Comparison of ENCODE assay signal across 26 cellular contexts in genomic region chr2:21411796-21412195, GRCh38.
"Had no signal": no experiment of that assay in that cellular context is flagged by ENCODE, and none has a peak within 500 bp of the region (broad histone marks: within the 10 kb centered on the region; RNA-seq: fewer than 3 reads in every experiment).

No MANE protein-coding gene starts in this region.

- H3K27me3 ChIP-seq: neural progenitor cell, neutrophil, right atrium auricular region, right lobe of liver, tibial nerve, vagina had no signal

- H3K79me2 ChIP-seq: parathyroid adenoma had no signal

- H3K9me3 ChIP-seq: left ventricle myocardium inferior, mucosa of descending colon, neutrophil, right atrium auricular region, right lobe of liver, tibial nerve, vagina had no signal

- H3K4me2 ChIP-seq: neural progenitor cell, smooth muscle cell had no signal

- H3K36me3 ChIP-seq: left ventricle myocardium inferior, neural progenitor cell, neutrophil, right atrium auricular region, right lobe of liver, tibial nerve, vagina had no signal

- ATAC-seq: left cardiac atrium; mucosa of descending colon; naive thymus-derived CD4-positive, alpha-beta T cell; natural killer cell treated with Interleukin-12 subunit alpha and Interleukin-12 subunit beta and Interleukin-15 and Interleukin-18, amount 100 ng/mL, for 72 hours; stimulated activated memory B cell treated with anti-CD40 and anti-IgM and Interleukin-4, amounts not matched to agents 10 μg/mL and 1 μg/mL and 100 μg/mL, for 72 hours; stimulated activated naive CD8-positive, alpha-beta T cell treated with anti-CD3 and anti-CD28 coated beads, Interleukin-15, amount 100 ng/mL, for 72 hours had no signal

- H3K4me3 ChIP-seq: left ventricle myocardium inferior, lung, mucosa of descending colon, neural progenitor cell, right atrium auricular region, right lobe of liver, smooth muscle cell, tibial nerve, vagina had no signal

- H3K27ac ChIP-seq: left ventricle myocardium inferior, neutrophil, parathyroid adenoma, right atrium auricular region, right lobe of liver, tibial nerve, vagina had no signal

- H3K9ac ChIP-seq: neural progenitor cell, parathyroid adenoma had no signal

- H2AFZ ChIP-seq: neural progenitor cell, parathyroid adenoma had no signal

- DNase-seq: hippocampal formation; kidney glomerular epithelial cell; left cardiac atrium; left ventricle myocardium inferior; midbrain; mucosa of descending colon; naive thymus-derived CD4-positive, alpha-beta T cell; occipital lobe; right lobe of liver; stimulated activated CD4-positive, alpha-beta T cell treated with anti-CD3 and anti-CD28 coated beads, Interleukin-1b, Interleukin-23, amount 100 ng/mL, for 48 hours; stimulated activated CD4-positive, alpha-beta T cell treated with anti-CD3 and anti-CD28 coated beads, Interleukin-2, amount 100 ng/mL, for 48 hours; stimulated activated CD4-positive, alpha-beta T cell treated with anti-CD3 and anti-CD28 coated beads, Interleukin-4, amount 100 ng/mL, for 4 hours; stimulated activated CD8-positive, alpha-beta memory T cell treated with anti-CD3 and anti-CD28 coated beads, Interleukin-4, amount 100 ng/mL, for 48 hours; stimulated activated naive CD4-positive, alpha-beta T cell treated with Interleukin-2 at 50 U/mL for 16 hours; stimulated activated naive CD8-positive, alpha-beta T cell treated with anti-CD3 and anti-CD28 coated beads, Interleukin-15, amount 100 ng/mL, for 72 hours; substantia nigra had no signal

- H3K4me1 ChIP-seq: left ventricle myocardium inferior, parathyroid adenoma, right atrium auricular region, right lobe of liver, tibial nerve, vagina had no signal
